11 cellular contexts compared by ENCODE assay signal in the genomic region with DNA sequence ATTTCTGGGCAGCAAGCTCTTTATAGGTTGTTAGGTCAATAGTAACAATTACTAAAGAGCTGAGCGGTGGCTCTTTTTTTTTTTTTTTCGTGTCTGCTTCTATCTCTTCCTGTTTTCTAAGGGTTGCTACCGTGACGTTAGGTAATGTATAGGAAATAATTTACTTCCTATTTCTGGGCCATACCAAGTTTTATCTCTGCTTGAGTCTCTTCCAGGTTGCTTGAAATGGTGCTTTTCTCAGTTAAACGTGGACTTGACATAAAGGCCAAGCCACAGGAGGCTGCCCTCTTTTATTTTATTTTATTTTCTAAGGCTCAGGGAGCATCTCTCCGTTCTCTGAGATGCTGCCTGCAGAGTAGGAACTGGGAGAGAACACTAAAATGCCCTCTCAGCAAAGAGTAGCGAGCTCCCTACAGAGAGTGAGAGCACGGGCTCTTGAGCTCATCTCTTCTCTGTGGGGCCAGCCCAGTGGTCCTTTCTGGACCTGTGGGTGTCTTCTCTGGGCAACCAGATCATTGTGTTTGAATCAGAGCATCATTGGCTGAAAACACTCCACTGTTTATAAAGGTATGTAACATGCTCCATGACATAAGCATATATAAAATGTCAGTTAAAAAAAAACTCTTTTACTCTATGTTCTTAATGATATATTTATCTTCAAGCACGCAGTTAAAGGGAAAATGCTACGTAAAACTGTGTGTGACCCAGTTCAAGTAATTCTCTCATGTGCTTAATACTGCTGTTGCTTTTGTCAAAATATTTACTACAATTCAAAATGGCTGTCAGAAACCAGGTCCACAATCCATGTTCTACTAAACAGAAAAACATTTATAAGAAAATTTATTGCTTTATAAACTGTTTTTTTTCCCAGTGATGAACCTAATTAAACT. TPM values are rescaled to one million over a fixed set of nuclear protein-coding genes. Genes with fewer than 3 reads are reported as not detected.
A peak's percentile ranks its signal among the peaks of the same experiment; 100 is the strongest.
DNase-seq lines count a peak whose midpoint lies in the region; ATAC-seq and TF ChIP-seq lines count a peak whose summit lies in the region.
"Had no signal": no experiment of that assay in that cellular context is flagged by ENCODE, and none has a peak within 500 bp of the region (broad histone marks: within the 10 kb centered on the region; RNA-seq: fewer than 3 reads in every experiment).

A gene (plus strand): TSS at position 181 of the 890 bp plus-strand sequence. CDS start 27,199 bp downstream, outside the sequence.

- intact Hi-C loops in body of pancreas (cut with DNase I): no loop called here

- peak within 1 kb of the TSS; percentile 90 for H3K27ac ChIP-seq in HL-60 (replicated peaks)
- no peak within 1 kb of the TSS for H3K27ac ChIP-seq in body of pancreas
- H3K27ac ChIP-seq: prostate gland had no signal

- H3K4me1 Mint-ChIP-seq in activated T-helper 17 cell treated with anti-CD3 and anti-CD28 coated beads, Interleukin-2, amount 50 U/mL, for 72 hours: peaks cover 75% of the 10 kb centered on the region
- peaks cover 4% of the 10 kb centered on the region for H3K4me1 Mint-ChIP-seq in nephron progenitor cell

- H3K36me3 ChIP-seq in body of pancreas (replicated peaks in 1 of 2; ENCODE audit: insufficient read depth in 1 of 2, low read depth in 2 of 2): no peaks in the 10 kb centered on the region
- H3K36me3 ChIP-seq: breast epithelium, prostate gland had no signal

- no peak for TF ChIP-seq POLR2A in body of pancreas (IDR thresholded peaks at IDR 0.05)

- TF ChIP-seq CTCF in HL-60 (IDR thresholded peaks at IDR 0.05; ENCODE audit: insufficient read depth, low read length) (no peak), body of pancreas (IDR thresholded peaks at IDR 0.05) (no peak), nephron progenitor cell (IDR thresholded peaks at IDR 0.05) (no peak)

- peaks cover 3% of the 10 kb centered on the region for H3K27me3 ChIP-seq in HL-60 (ENCODE audit: insufficient read depth, poor library complexity, severe bottlenecking)
- no peaks in the 10 kb centered on the region for H3K27me3 ChIP-seq in body of pancreas
- H3K27me3 ChIP-seq: breast epithelium had no signal

- peaks cover 21% of the 10 kb centered on the region for H3K36me3 Mint-ChIP-seq in activated T-helper 17 cell treated with anti-CD3 and anti-CD28 coated beads, Interleukin-2, amount 50 U/mL, for 72 hours (ENCODE audit: low read depth)
- H3K36me3 Mint-ChIP-seq in nephron progenitor cell (ENCODE audit: low read depth): peaks cover 4% of the 10 kb centered on the region

- H3K4me1 ChIP-seq in body of pancreas: no peaks in the 10 kb centered on the region
- H3K4me1 ChIP-seq: breast epithelium, prostate gland had no signal

- H3K4me3 ChIP-seq in HL-60 (replicated peaks; ENCODE audit: insufficient read depth, low read length): no peak within 1 kb of the TSS
- no peak within 1 kb of the TSS for H3K4me3 ChIP-seq in body of pancreas
- H3K4me3 ChIP-seq: breast epithelium, prostate gland had no signal

- 53 to 66% methylated on average over 10 of the region's 10 CpGs for WGBS in body of pancreas, 2 donors

- no peaks in the 10 kb centered on the region for H3K9me3 ChIP-seq in body of pancreas
- H3K9me3 ChIP-seq: breast epithelium, prostate gland had no signal

- ATAC-seq in GM19043 (IDR thresholded peaks at IDR 0.05; ENCODE audit: low read depth, unreplicated experiment): peak; percentile 62
- peak; percentile 51 for ATAC-seq in activated T-helper 17 cell treated with anti-CD3 and anti-CD28 coated beads, Interleukin-2, amount 50 U/mL, for 72 hours (replicated peaks)
- no peak for ATAC-seq in body of pancreas

- no peaks in the 10 kb centered on the region for H3K9me3 Mint-ChIP-seq in activated T-helper 17 cell treated with anti-CD3 and anti-CD28 coated beads, Interleukin-2, amount 50 U/mL, for 72 hours
- H3K9me3 Mint-ChIP-seq in nephron progenitor cell: peaks cover 14% of the 10 kb centered on the region

- H3K27me3 Mint-ChIP-seq in activated T-helper 17 cell treated with anti-CD3 and anti-CD28 coated beads, Interleukin-2, amount 50 U/mL, for 72 hours: no peaks in the 10 kb centered on the region
- peaks cover 11% of the 10 kb centered on the region for H3K27me3 Mint-ChIP-seq in nephron progenitor cell (ENCODE audit: low read depth, poor library complexity)

- H3K27ac Mint-ChIP-seq in activated T-helper 17 cell treated with anti-CD3 and anti-CD28 coated beads, Interleukin-2, amount 50 U/mL, for 72 hours: peak within 1 kb of the TSS; percentile 100
- no peak within 1 kb of the TSS for H3K27ac Mint-ChIP-seq in nephron progenitor cell

- H3K4me3 Mint-ChIP-seq in activated T-helper 17 cell treated with anti-CD3 and anti-CD28 coated beads, Interleukin-2, amount 50 U/mL, for 72 hours: peak within 1 kb of the TSS; percentile 98
- H3K4me3 Mint-ChIP-seq in nephron progenitor cell: no peak within 1 kb of the TSS

- DNase-seq in HL-60 (ENCODE audit: low read depth in 1 of 2, low spot score in 1 of 2) (peak; percentile 21 to 63), body of pancreas (no peak), DMS79 (lab: John Stamatoyannopoulos, UW) (no peak), nephron progenitor cell (no peak)
- DNase-seq in stimulated activated naive CD4-positive, alpha-beta T cell treated with Interleukin-2 at 50 U/mL for 16 hours (lab: John Stamatoyannopoulos, UW): peak; percentile 26
- DNase-seq: NCI-H2171 treated with DMSO at 0.1 percent for 48 hours, T1000 had no signal

RNA-seq across cellular contexts. Expression of the gene that starts here (rescaled TPM):
- total RNA-seq in activated T-helper 17 cell treated with anti-CD3 and anti-CD28 coated beads, Interleukin-2, amount 50 U/mL, for 72 hours: 10 to 100 TPM; 13.5 to 17.8 TPM
- 1 to 10 TPM in 1 of 2 donors, under 1 TPM in 1; 0.66 to 1.6 TPM for total RNA-seq in body of pancreas

Comparison
In these comparisons a context has a peak if more than half of its experiments do, and no peak if none do; other contexts are left out.
1. RNA of the gene that starts here (total RNA-seq): 13.5 to 17.8 TPM in activated T-helper 17 cell treated with anti-CD3 and anti-CD28 coated beads, Interleukin-2, amount 50 U/mL, for 72 hours; 0.66 to 1.6 TPM in body of pancreas; every median in the first group is over 4 times any median in the second.
2. DNase-seq: peak in HL-60 (2 of 2) and stimulated activated naive CD4-positive, alpha-beta T cell treated with Interleukin-2 at 50 U/mL for 16 hours (single experiment); none in body of pancreas (0 of 4), DMS79 (single experiment) and nephron progenitor cell (single experiment).